In the genomic region with DNA sequence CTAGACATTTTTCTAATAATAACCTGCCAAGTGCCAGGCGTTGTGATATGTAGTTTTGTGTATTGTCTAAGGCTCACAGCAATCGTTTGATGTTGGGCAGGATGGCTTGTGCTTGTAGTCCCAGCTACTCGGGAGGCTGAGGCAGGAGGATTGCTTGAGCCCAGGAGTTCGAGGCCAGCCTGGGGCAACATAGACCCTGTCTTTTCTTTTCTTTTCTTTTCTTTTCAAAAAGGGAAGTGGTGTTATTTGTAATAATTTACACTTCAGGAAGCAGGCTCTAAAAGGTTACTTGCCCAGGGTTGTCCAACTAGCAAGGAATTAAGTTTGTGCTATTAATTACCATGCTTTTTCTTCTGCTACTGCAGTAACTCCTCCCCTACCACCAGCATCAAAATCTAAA, we compare ENCODE assay signal across 13 cellular contexts. TPM values are rescaled to one million over a fixed set of nuclear protein-coding genes. Genes with fewer than 3 reads are reported as not detected.
DNase-seq lines count a peak whose midpoint lies in the region; ATAC-seq, FAIRE-seq and TF ChIP-seq lines count a peak whose summit lies in the region.
"Had no signal": no experiment of that assay in that cellular context is flagged by ENCODE, and none has a peak within 500 bp of the region (broad histone marks: within the 10 kb centered on the region; RNA-seq: fewer than 3 reads in every experiment).

No MANE protein-coding gene starts in this region.

- H2AFZ ChIP-seq in astrocyte (ENCODE audit: low read depth, low read length) = no peak overlapping the region

- H3K36me3 ChIP-seq in astrocyte (ENCODE audit: insufficient read depth, low read length) (peaks cover 41% of the 10 kb centered on the region), psoas muscle (ENCODE audit: insufficient read depth in 1 of 2, low read depth in 1 of 2) (peaks cover 2 to 60% of the 10 kb centered on the region in 2 donors)

- H3K9me3 ChIP-seq in astrocyte (ENCODE audit: insufficient read depth, low read depth, low read length) (no peaks in the 10 kb centered on the region), psoas muscle (no peaks in the 10 kb centered on the region)
- H3K9me3 ChIP-seq: heart right ventricle, spleen had no signal

- no peak for DNase-seq in activated T-cell treated with anti-CD3 and anti-CD28 coated beads, Interleukin-2, amount 50 U/mL, for 24 hours
- DNase-seq in activated T-cell treated with anti-CD3 and anti-CD28 coated beads for 4 hours (no peak), MV-4-11 (lab: John Stamatoyannopoulos, UW) (peak; percentile 48), astrocyte (ENCODE audit: low read depth) (no peak), psoas muscle (no peak), activated gamma-delta T cell (lab: John Stamatoyannopoulos, UW) (no peak), occipital lobe (lab: John Stamatoyannopoulos, UW) (no peak)
- DNase-seq: heart right ventricle, NCI-H2227 treated with DMSO at 0.1 percent for 48 hours, spleen had no signal

- H3K27me3 Mint-ChIP-seq in activated T-cell treated with anti-CD3 and anti-CD28 coated beads, Interleukin-2, amount 50 U/mL, for 24 hours = no peaks in the 10 kb centered on the region
- no peaks in the 10 kb centered on the region for H3K27me3 Mint-ChIP-seq in astrocyte (ENCODE audit: low read depth, unreplicated experiment)
- H3K27me3 Mint-ChIP-seq: memory B cell; stimulated activated memory B cell treated with anti-CD40 and anti-IgM and Interleukin-4, amounts not matched to agents 10 μg/mL and 1 μg/mL and 100 μg/mL, for 72 hours had no signal

- H3K27ac Mint-ChIP-seq in activated T-cell treated with anti-CD3 and anti-CD28 coated beads, Interleukin-2, amount 50 U/mL, for 24 hours = peak overlapping the region; percentile 82
- no peak overlapping the region for H3K27ac Mint-ChIP-seq in astrocyte (ENCODE audit: unreplicated experiment)
- H3K27ac Mint-ChIP-seq: memory B cell; stimulated activated memory B cell treated with anti-CD40 and anti-IgM and Interleukin-4, amounts not matched to agents 10 μg/mL and 1 μg/mL and 100 μg/mL, for 72 hours had no signal

- peak overlapping the region; percentile 98 for H3K4me3 Mint-ChIP-seq in activated T-cell treated with anti-CD3 and anti-CD28 coated beads, Interleukin-2, amount 50 U/mL, for 24 hours
- H3K4me3 Mint-ChIP-seq in astrocyte (ENCODE audit: unreplicated experiment) = peak overlapping the region; percentile 73

- H3K27ac ChIP-seq in astrocyte (ENCODE audit: low read depth, low read length) (no peak overlapping the region), psoas muscle (no peak overlapping the region)
- H3K27ac ChIP-seq: heart right ventricle, spleen had no signal

- H3K4me1 ChIP-seq in astrocyte (ENCODE audit: insufficient read depth, low read length) (peaks cover 10% of the 10 kb centered on the region), psoas muscle (peaks cover 37% of the 10 kb centered on the region)

- FAIRE-seq in astrocyte (lab: Jason Lieb, UNC) = no peak

- WGBS in psoas muscle, 3 donors = 89 to 90% (median 89%) methylated on average over 4 of the region's 4 CpGs

- peaks cover 67% of the 10 kb centered on the region for H3K79me2 ChIP-seq in astrocyte (ENCODE audit: insufficient read depth, low read length)

- peaks cover 58% of the 10 kb centered on the region for H3K4me1 Mint-ChIP-seq in activated T-cell treated with anti-CD3 and anti-CD28 coated beads, Interleukin-2, amount 50 U/mL, for 24 hours (ENCODE audit: low read depth)
- H3K4me1 Mint-ChIP-seq in astrocyte (ENCODE audit: low read depth, unreplicated experiment) = peaks cover 13% of the 10 kb centered on the region

- peaks cover 73% of the 10 kb centered on the region for H3K36me3 Mint-ChIP-seq in activated T-cell treated with anti-CD3 and anti-CD28 coated beads, Interleukin-2, amount 50 U/mL, for 24 hours (ENCODE audit: low read depth)
- H3K36me3 Mint-ChIP-seq in astrocyte (ENCODE audit: low read depth, unreplicated experiment) = peaks cover 9% of the 10 kb centered on the region

- no peaks in the 10 kb centered on the region for H3K9me3 Mint-ChIP-seq in activated T-cell treated with anti-CD3 and anti-CD28 coated beads, Interleukin-2, amount 50 U/mL, for 24 hours
- H3K9me3 Mint-ChIP-seq in astrocyte (ENCODE audit: unreplicated experiment) = no peaks in the 10 kb centered on the region
- H3K9me3 Mint-ChIP-seq: memory B cell; stimulated activated memory B cell treated with anti-CD40 and anti-IgM and Interleukin-4, amounts not matched to agents 10 μg/mL and 1 μg/mL and 100 μg/mL, for 72 hours had no signal

- no peak overlapping the region for H3K9ac ChIP-seq in astrocyte (ENCODE audit: low read length)

- peak overlapping the region; percentile 99 for H3K4me2 ChIP-seq in astrocyte (ENCODE audit: low read length)

- no peak for ATAC-seq in psoas muscle
- no peak for ATAC-seq in HG03025 (IDR thresholded peaks at IDR 0.05; ENCODE audit: low FRiP score, unreplicated experiment)
- ATAC-seq: heart right ventricle; stimulated activated memory B cell treated with anti-CD40 and anti-IgM and Interleukin-4, amounts not matched to agents 10 μg/mL and 1 μg/mL and 100 μg/mL, for 72 hours had no signal

- intact Hi-C loops in psoas muscle (cut with DNase I) = loop anchor here in 1 of 2 donors (5.0 kb wide), 1 partner anchor 188 kb away; the partner anchor contains the start of gene HMGCS1

- peaks cover 50% of the 10 kb centered on the region for H4K20me1 ChIP-seq in astrocyte (ENCODE audit: insufficient read depth, low read length)

- H3K27me3 ChIP-seq in astrocyte (ENCODE audit: insufficient read depth, low read length) (no peaks in the 10 kb centered on the region), psoas muscle (ENCODE audit: insufficient read depth in 3 of 3, low read length in 2 of 3) (no peaks in the 10 kb centered on the region)
- H3K27me3 ChIP-seq: heart right ventricle, spleen had no signal

- H3K4me3 ChIP-seq in astrocyte (ENCODE audit: insufficient read depth, low read depth, low read length) (no peak overlapping the region), psoas muscle (peak overlapping the region; percentile 85)

- TF ChIP-seq CTCF in astrocyte (IDR thresholded peaks at IDR 0.05; ENCODE audit: insufficient read depth, low read depth, low read length) (no peak), psoas muscle (IDR thresholded peaks at IDR 0.05) (no peak)

RNA-seq across cellular contexts. Expression of gene ZNF131, which starts 3.2 kb away (rescaled TPM):
- 25.7 and 28.7 TPM in 2 replicates for total RNA-seq in astrocyte
- 10 to 100 TPM; 16.7 to 23.7 (median 18.7) TPM for total RNA-seq in psoas muscle
- polyA plus RNA-seq in psoas muscle = 10 to 100 TPM; 14.9 to 21.1 (median 15.2) TPM
- 93.3 TPM for total RNA-seq in occipital lobe
